Comparison of ENCODE assay signal across 19 cellular contexts in genomic region chr3:130843441-130843840, GRCh38. TPM values are rescaled to one million over a fixed set of nuclear protein-coding genes. Genes with fewer than 3 reads are reported as not detected.
DNase-seq lines count a peak whose midpoint lies in the region; ATAC-seq, FAIRE-seq and TF ChIP-seq lines count a peak whose summit lies in the region.
"Had no signal": no experiment of that assay in that cellular context is flagged by ENCODE, and none has a peak within 500 bp of the region (broad histone marks: within the 10 kb centered on the region; RNA-seq: fewer than 3 reads in every experiment).

No MANE protein-coding gene starts in this region.

- H3K79me2 ChIP-seq in K562 (ENCODE audit: control insufficient read depth, insufficient read depth, low read length): no peaks in the 10 kb centered on the region

- no peaks in the 10 kb centered on the region for H4K20me1 ChIP-seq in K562 (replicated peaks; ENCODE audit: control insufficient read depth, insufficient read depth, low read length)

- no peaks in the 10 kb centered on the region for H3K27me3 ChIP-seq in K562 (ENCODE audit: control insufficient read depth in 2 of 2, insufficient read depth in 2 of 2, low read length in 2 of 2)
- H3K27me3 ChIP-seq in right atrium auricular region: no peaks in the 10 kb centered on the region
- no peaks in the 10 kb centered on the region for H3K27me3 ChIP-seq in psoas muscle (ENCODE audit: insufficient read depth in 3 of 3, low read length in 2 of 3)
- no peaks in the 10 kb centered on the region for H3K27me3 ChIP-seq in pancreas
- no peaks in the 10 kb centered on the region for H3K27me3 ChIP-seq in esophagus muscularis mucosa
- H3K27me3 ChIP-seq: BE2C had no signal

- H3K9me1 ChIP-seq in K562 (ENCODE audit: control insufficient read depth, insufficient read depth, low read length): no peaks in the 10 kb centered on the region

- no peak for TF ChIP-seq RAD21 in K562 (CRISPR knock-in tag; conservative IDR thresholded peaks at IDR 0.05 in 1 of 2, IDR thresholded peaks at IDR 0.05 in 1 of 2)

- TF ChIP-seq CTCF in K562 (IDR thresholded peaks at IDR 0.05 in 2 of 3, conservative IDR thresholded peaks at IDR 0.05 in 1 of 3; ENCODE audit: insufficient read depth in 2 of 3, low read depth in 1 of 3, low read length in 3 of 3) (no peak), right atrium auricular region (IDR thresholded peaks at IDR 0.05) (no peak), psoas muscle (IDR thresholded peaks at IDR 0.05) (no peak), pancreas (IDR thresholded peaks at IDR 0.05) (no peak), esophagus muscularis mucosa (IDR thresholded peaks at IDR 0.05) (no peak)

- DNase-seq in NCI-H1092 treated with DMSO at 0.1 percent for 48 hours (lab: John Stamatoyannopoulos, UW) (peak; percentile 71), K562 (ENCODE audit: extremely low read depth in 1 of 4, low spot score in 3 of 4) (no peak), right atrium auricular region (ENCODE audit: low spot score) (no peak), psoas muscle (peak; percentile 16 to 58), NCI-H82 (lab: John Stamatoyannopoulos, UW) (no peak), pancreas (no peak), esophagus muscularis mucosa (ENCODE audit: extremely low spot score) (no peak)
- DNase-seq: BE2C; CD4-positive, alpha-beta memory T cell; DND-41; GDM1; GOT3; NCI-H1436; NCI-H2081; NCI-H69; PC-9 had no signal

- intact Hi-C loops in K562 (cut with micrococcal nuclease): no loop called here
- intact Hi-C loops in psoas muscle (cut with DNase I): no loop called here
- intact Hi-C loops in pancreas (cut with DNase I): no loop called here
- intact Hi-C loops in esophagus muscularis mucosa (cut with DNase I): no loop called here

- TF ChIP-seq EP300 in K562 (IDR thresholded peaks at IDR 0.05; ENCODE audit: low read length): no peak
- TF ChIP-seq EP300 in esophagus muscularis mucosa (IDR thresholded peaks at IDR 0.05): no peak

- no peak for ATAC-seq in K562
- ATAC-seq in psoas muscle: peak; percentile 88 to 92 (median 90)
- no peak for ATAC-seq in pancreas
- no peak for ATAC-seq in HG02870 (IDR thresholded peaks at IDR 0.05; ENCODE audit: unreplicated experiment)
- ATAC-seq: SK-N-SH treated with all-trans-retinoic acid at 6 μM for 48 hours had no signal

- no TSS peak for BruUV-seq in K562 (replicated peaks; lab: Mats Ljungman, UMichigan)

- H3K4me3 ChIP-seq in K562: no peak overlapping the region
- no peak overlapping the region for H3K4me3 ChIP-seq in right atrium auricular region
- no peak overlapping the region for H3K4me3 ChIP-seq in psoas muscle
- H3K4me3 ChIP-seq in pancreas: no peak overlapping the region
- H3K4me3 ChIP-seq in esophagus muscularis mucosa: no peak overlapping the region
- H3K4me3 ChIP-seq: PC-9 had no signal

- in situ Hi-C loops in K562 (cut with MboI): no loop called here

- POLR2A ChIA-PET in K562 (lab: Yijun Ruan, JAX): no interaction called here

- H3K4me2 ChIP-seq in K562 (ENCODE audit: insufficient read depth, low read length): no peak overlapping the region
- H3K4me2 ChIP-seq: PC-9 had no signal

- H3K36me3 ChIP-seq in K562 (ENCODE audit: control insufficient read depth, insufficient read depth, low read length) (no peaks in the 10 kb centered on the region), right atrium auricular region (no peaks in the 10 kb centered on the region), psoas muscle (ENCODE audit: insufficient read depth in 1 of 2, low read depth in 1 of 2) (no peaks in the 10 kb centered on the region), pancreas (no peaks in the 10 kb centered on the region), esophagus muscularis mucosa (no peaks in the 10 kb centered on the region)
- H3K36me3 ChIP-seq: BE2C had no signal

- no peak overlapping the region for H3K9ac ChIP-seq in K562 (ENCODE audit: insufficient read depth in 1 of 2, low read depth in 2 of 2, low read length in 2 of 2)

- H3K9me3 ChIP-seq in K562 (replicated peaks; ENCODE audit: control insufficient read depth, insufficient read depth, low read depth, low read length) (no peaks in the 10 kb centered on the region), right atrium auricular region (no peaks in the 10 kb centered on the region), psoas muscle (no peaks in the 10 kb centered on the region), pancreas (no peaks in the 10 kb centered on the region), esophagus muscularis mucosa (no peaks in the 10 kb centered on the region)
- H3K9me3 ChIP-seq: BE2C had no signal

- H3K27ac ChIP-seq in K562 (ENCODE audit: extremely low read depth, low read depth, low read length) (no peak overlapping the region), right atrium auricular region (peak overlapping the region; percentile 24 to 79), psoas muscle (peak overlapping the region; percentile 82), pancreas (no peak overlapping the region), esophagus muscularis mucosa (replicated peaks in 1 of 4) (no peak overlapping the region)
- H3K27ac ChIP-seq: PC-9 had no signal

- 67% methylated on average over 1 of the region's 1 CpG for WGBS in K562 (ENCODE audit: insufficient coverage, low coverage, missing lambda C conversion rate)
- WGBS in psoas muscle, 3 donors: 13 to 23% (median 18%) methylated on average over 1 of the region's 1 CpG
- WGBS in pancreas, 2 donors: 73 to 100% methylated on average over 1 of the region's 1 CpG
- 53% methylated on average over 1 of the region's 1 CpG for WGBS in esophagus muscularis mucosa

- peaks cover 3 to 10% of the 10 kb centered on the region in 2 experiments; a peak in 4 of 5 replicates for H3K4me1 ChIP-seq in K562 (replicated peaks in 1 of 2; ENCODE audit: control insufficient read depth in 2 of 2, insufficient read depth in 2 of 2, low read length in 2 of 2)
- peaks cover 0 to 15% of the 10 kb centered on the region in 2 donors for H3K4me1 ChIP-seq in right atrium auricular region
- H3K4me1 ChIP-seq in psoas muscle: peaks cover 55% of the 10 kb centered on the region
- peaks cover 0 to 1% (median under 1%) of the 10 kb centered on the region in 3 donors for H3K4me1 ChIP-seq in pancreas
- H3K4me1 ChIP-seq in esophagus muscularis mucosa: peaks cover 15 to 29% (median 25%) of the 10 kb centered on the region in 4 donors

- no peak for TF ChIP-seq POLR2A in K562 (conservative IDR thresholded peaks at IDR 0.05)
- no peak for TF ChIP-seq POLR2A in esophagus muscularis mucosa (IDR thresholded peaks at IDR 0.05; ENCODE audit: low read depth)

- FAIRE-seq in K562 (lab: Jason Lieb, UNC) (no peak), pancreas (lab: Jason Lieb, UNC) (no peak)
- FAIRE-seq: D721Med had no signal

- CTCF ChIA-PET in K562 (lab: Yijun Ruan, JAX; ENCODE audit: low intra/inter-chr PET ratio): no interaction called here

- H2AFZ ChIP-seq in K562 (ENCODE audit: low read depth, low read length): peak overlapping the region; percentile 50; the same call in 1 of the 2 replicates
- H2AFZ ChIP-seq: PC-9 had no signal

TF ChIP-seq in K562, 482 proteins besides CTCF, POLR2A, EP300 and RAD21:
- TF ChIP-seq CAMTA2 (CRISPR knock-in tag; conservative IDR thresholded peaks at IDR 0.05): no peak

RNA-seq across cellular contexts. Expression of gene ATP2C1, which starts 50.4 kb away (rescaled TPM):
- 43.5 and 135 TPM in 2 replicates for total RNA-seq in K562 (2011; cell fraction: chromatin; rRNA removed; ENCODE audit: low replicate concordance)
- total RNA-seq in K562 (2011; cell fraction: nucleolus; rRNA removed): 32.4 and 42.2 TPM in 2 replicates
- total RNA-seq in K562 (2011; cell fraction: nucleoplasm; rRNA removed): 70.8 and 83.0 TPM in 2 replicates
- 16.2 and 25.3 TPM in 2 replicates for total RNA-seq in K562 (2014; rRNA removed)
- 34.1 and 35.4 TPM in 2 replicates for total RNA-seq in K562 (2014; rRNA removed; fragmentation: Illumina TruSeq; extraction: Trizol)
- 25.8 and 27.7 TPM in 2 replicates for total RNA-seq in K562 (2015; rRNA removed; fragmentation: Illumina TruSeq; extraction: Trizol)
- total RNA-seq in K562 (2021): 32.1 and 33.0 TPM in 2 replicates
- 36.8 and 53.5 TPM in 2 replicates for polyA plus RNA-seq in K562 (2011; rRNA removed)
- 11.0 and 28.8 TPM in 2 replicates for polyA plus RNA-seq in K562 (2011; cell fraction: cytosol; rRNA removed)
- polyA plus RNA-seq in K562 (2011; cell fraction: nucleus; rRNA removed): 34.8 and 58.4 TPM in 2 replicates
- polyA plus RNA-seq in K562 (2012): 19.6 and 21.8 TPM in 2 replicates
- polyA plus RNA-seq in K562 (2014; fragmentation: Illumina TruSeq; extraction: Trizol): 25.6 and 29.3 TPM in 2 replicates
- 10 to 100 TPM in 1 of 2 experiments, 1 to 10 TPM in 1; 10.0 to 15.6 TPM for polyA plus RNA-seq in K562 (2014; fragmentation: Nextera tagmentation; extraction: Ambion mirVana)
- polyA plus RNA-seq in K562 (2014; rRNA removed): 27.9 and 33.0 TPM in 2 replicates
- 94.2 and 115 TPM in 2 replicates for polyA minus RNA-seq in K562 (2011; rRNA and poly(A)+ RNA removed)
- polyA minus RNA-seq in K562 (2011; cell fraction: cytosol; rRNA and poly(A)+ RNA removed): 16.0 and 29.7 TPM in 2 replicates
- polyA minus RNA-seq in K562 (2011; cell fraction: nucleus; rRNA and poly(A)+ RNA removed): 44.4 and 67.4 TPM in 2 replicates
- 10 to 100 TPM; 49.8 to 51.8 TPM for total RNA-seq in right atrium auricular region
- total RNA-seq in psoas muscle: 10 to 100 TPM; 28.7 to 36.2 (median 31.5) TPM
- polyA plus RNA-seq in psoas muscle: 10 to 100 TPM; 20.5 to 46.2 (median 27.8) TPM
- total RNA-seq in pancreas: 10 to 100 TPM; 19.0 to 54.6 (median 23.6) TPM
- 10 to 100 TPM; 12.2 to 33.5 TPM for polyA plus RNA-seq in pancreas
- total RNA-seq in esophagus muscularis mucosa: 10 to 100 TPM; 32.1 to 52.3 (median 35.0) TPM

Comparison
In these comparisons a context has a peak if more than half of its experiments do, and no peak if none do; other contexts are left out.
1. DNase-seq: peak in NCI-H1092 treated with DMSO at 0.1 percent for 48 hours (single experiment) and psoas muscle (2 of 2); none in K562 (0 of 4), right atrium auricular region (single experiment), NCI-H82 (single experiment), pancreas (0 of 6) and esophagus muscularis mucosa (single experiment).
2. ATAC-seq: peak in psoas muscle (4 of 4); none in K562 (single experiment), pancreas (0 of 4) and HG02870 (single experiment).
3. H3K27ac ChIP-seq: peak in right atrium auricular region (2 of 2) and psoas muscle (single experiment); none in K562 (single experiment), pancreas (0 of 4) and esophagus muscularis mucosa (0 of 4).